ENCODE assay signal across 11 cellular contexts in the genomic region with DNA sequence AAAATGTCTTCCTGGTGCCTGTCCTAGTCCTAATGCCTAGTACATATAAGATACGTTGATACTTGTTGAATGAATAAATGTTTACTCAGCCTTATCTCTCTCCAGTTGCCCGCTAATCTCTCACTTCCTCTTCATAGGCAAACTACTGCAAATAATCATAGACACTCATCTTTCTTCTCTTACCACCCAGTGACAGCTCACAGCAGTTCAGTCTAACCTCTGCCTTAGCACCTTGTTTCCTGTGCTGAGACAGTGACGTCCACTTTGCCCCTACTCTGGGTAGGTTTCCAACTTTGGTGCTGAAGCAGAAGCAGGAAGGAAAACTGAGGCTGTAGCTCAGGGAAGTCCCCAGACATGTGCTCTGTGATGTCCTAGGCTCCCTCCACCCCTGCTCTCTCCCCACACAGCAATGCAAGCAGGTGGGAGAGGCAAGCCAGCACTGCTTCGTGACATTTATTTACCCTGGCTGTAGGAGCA. TPM values are rescaled to one million over a fixed set of nuclear protein-coding genes. Genes with fewer than 3 reads are reported as not detected.
DNase-seq lines count a peak whose midpoint lies in the region; ATAC-seq and FAIRE-seq lines count a peak whose summit lies in the region.
"Had no signal": no experiment of that assay in that cellular context is flagged by ENCODE, and none has a peak within 500 bp of the region (broad histone marks: within the 10 kb centered on the region; RNA-seq: fewer than 3 reads in every experiment).

No MANE protein-coding gene starts in this region.

- H3K4me3 Mint-ChIP-seq in stimulated activated memory B cell treated with anti-CD40 and anti-IgM and Interleukin-4, amounts not matched to agents 10 μg/mL and 1 μg/mL and 100 μg/mL, for 72 hours, result no peak overlapping the region
- H3K4me3 Mint-ChIP-seq: nephron had no signal

- intact Hi-C loops in left cardiac atrium (cut with DNase I), result no loop called here

- peak; percentile 60 for ATAC-seq in GM19324 (IDR thresholded peaks at IDR 0.05; ENCODE audit: low FRiP score, unreplicated experiment)
- ATAC-seq in HG03060 (IDR thresholded peaks at IDR 0.05; ENCODE audit: low read depth, unreplicated experiment), result peak; percentile 93
- ATAC-seq in stimulated activated memory B cell treated with anti-CD40 and anti-IgM and Interleukin-4, amounts not matched to agents 10 μg/mL and 1 μg/mL and 100 μg/mL, for 72 hours, result peak; percentile 97
- ATAC-seq in HG03039 (IDR thresholded peaks at IDR 0.05; ENCODE audit: unreplicated experiment), result no peak
- ATAC-seq in left cardiac atrium, result no peak

- no peaks in the 10 kb centered on the region for H3K27me3 Mint-ChIP-seq in stimulated activated memory B cell treated with anti-CD40 and anti-IgM and Interleukin-4, amounts not matched to agents 10 μg/mL and 1 μg/mL and 100 μg/mL, for 72 hours

- no peaks in the 10 kb centered on the region for H3K36me3 Mint-ChIP-seq in stimulated activated memory B cell treated with anti-CD40 and anti-IgM and Interleukin-4, amounts not matched to agents 10 μg/mL and 1 μg/mL and 100 μg/mL, for 72 hours

- peaks cover 5% of the 10 kb centered on the region for H3K9me3 Mint-ChIP-seq in stimulated activated memory B cell treated with anti-CD40 and anti-IgM and Interleukin-4, amounts not matched to agents 10 μg/mL and 1 μg/mL and 100 μg/mL, for 72 hours
- H3K9me3 Mint-ChIP-seq: nephron had no signal

- no peak for FAIRE-seq in RCC 7860 (lab: Jason Lieb, UNC)

- peaks cover 8% of the 10 kb centered on the region for H3K4me1 Mint-ChIP-seq in stimulated activated memory B cell treated with anti-CD40 and anti-IgM and Interleukin-4, amounts not matched to agents 10 μg/mL and 1 μg/mL and 100 μg/mL, for 72 hours

- peak; percentile 5 for DNase-seq in RCC 7860 (ENCODE audit: low spot score)
- DNase-seq in NCI-H128 (lab: John Stamatoyannopoulos, UW; ENCODE audit: unreplicated experiment), result no peak
- DNase-seq in left cardiac atrium, result no peak
- DNase-seq: central memory CD4-positive, alpha-beta T cell; NCI-H345; T-helper 1 cell had no signal

- no peak overlapping the region for H3K27ac Mint-ChIP-seq in stimulated activated memory B cell treated with anti-CD40 and anti-IgM and Interleukin-4, amounts not matched to agents 10 μg/mL and 1 μg/mL and 100 μg/mL, for 72 hours
- H3K27ac Mint-ChIP-seq: nephron had no signal

RNA-seq across cellular contexts. Expression of gene RHOBTB1, which starts 45.5 kb away (rescaled TPM):
- total RNA-seq in left cardiac atrium, result 10 to 100 TPM in 1 of 2 donors, 1 to 10 TPM in 1; 9.5 to 14.1 TPM

Comparison
In these comparisons a context has a peak if more than half of its experiments do, and no peak if none do; other contexts are left out.
1. ATAC-seq: peak in GM19324 (single experiment), HG03060 (single experiment) and stimulated activated memory B cell treated with anti-CD40 and anti-IgM and Interleukin-4, amounts not matched to agents 10 μg/mL and 1 μg/mL and 100 μg/mL, for 72 hours (single experiment); none in HG03039 (single experiment) and left cardiac atrium (0 of 2).